In the genomic region with DNA sequence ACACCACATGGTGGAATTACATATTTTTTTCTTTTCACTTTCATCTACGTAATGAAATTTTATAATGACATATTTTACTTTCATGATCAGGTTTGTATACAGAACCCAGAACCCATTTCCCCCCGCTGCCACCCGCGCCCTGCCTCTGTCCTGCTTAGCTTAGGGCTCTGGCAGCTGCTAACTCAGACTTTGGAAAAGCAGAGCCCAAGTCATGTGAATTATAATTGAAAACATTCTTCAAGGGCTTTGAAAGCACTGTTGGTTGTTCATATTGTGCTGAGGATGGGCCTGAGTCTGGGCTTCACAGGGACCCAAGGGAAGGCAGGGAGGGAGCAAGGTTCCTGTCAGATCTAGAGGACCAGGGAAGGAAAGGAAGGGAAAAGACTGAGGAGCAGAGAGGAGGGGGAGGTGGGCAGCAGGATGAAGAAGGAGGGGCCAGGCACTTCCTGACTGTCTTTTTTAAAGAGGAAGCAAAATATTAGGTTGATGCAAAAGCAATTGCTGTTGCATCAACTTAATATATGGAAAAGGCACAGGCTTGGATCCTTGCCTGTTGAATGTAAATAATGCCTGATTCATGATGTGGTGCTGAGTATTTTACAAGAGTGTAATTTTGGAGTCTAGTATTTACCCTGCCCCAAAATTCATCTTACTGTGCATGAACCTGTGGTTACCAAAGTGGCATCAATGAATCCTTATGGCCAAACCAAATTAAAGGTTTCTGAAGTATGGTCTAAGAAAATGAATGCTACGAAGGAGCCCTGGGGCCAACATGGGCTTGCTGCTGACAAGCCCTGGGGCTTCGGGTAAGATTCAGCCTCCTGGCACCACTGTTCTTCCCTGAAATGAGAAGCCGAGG, we compare ENCODE assay signal across 21 cellular contexts.
A peak's percentile ranks its signal among the peaks of the same experiment; 100 is the strongest.
DNase-seq lines count a peak whose midpoint lies in the region; ATAC-seq, FAIRE-seq and TF ChIP-seq lines count a peak whose summit lies in the region.
"Had no signal": no experiment of that assay in that cellular context is flagged by ENCODE, and none has a peak within 500 bp of the region (broad histone marks: within the 10 kb centered on the region; RNA-seq: fewer than 3 reads in every experiment).

No MANE protein-coding gene starts in this region.

- ATAC-seq in RWPE2 (ENCODE audit: low read depth) (peak; percentile 59; the same call in 2 of the 3 replicates), GM19328 (IDR thresholded peaks at IDR 0.05; ENCODE audit: unreplicated experiment) (no peak)
- ATAC-seq: HepG2 had no signal

- no peaks in the 10 kb centered on the region for H3K36me3 ChIP-seq in BE2C
- no peaks in the 10 kb centered on the region for H3K36me3 ChIP-seq in DOHH2 (ENCODE audit: control insufficient read depth, low read length)
- H3K36me3 ChIP-seq in RWPE2 (ENCODE audit: low read depth): no peaks in the 10 kb centered on the region
- H3K36me3 ChIP-seq in hepatocyte (replicated peaks; ENCODE audit: insufficient read depth, low read depth): no peaks in the 10 kb centered on the region
- H3K36me3 ChIP-seq: spleen, suprapubic skin had no signal

- no peak for TF ChIP-seq CTCF in BE2C (IDR thresholded peaks at IDR 0.05; ENCODE audit: low read depth, low read length)
- TF ChIP-seq CTCF in DOHH2 (IDR thresholded peaks at IDR 0.05; ENCODE audit: low read depth, low read length, poor library complexity, severe bottlenecking): no peak
- no peak for TF ChIP-seq CTCF in RWPE2 (IDR thresholded peaks at IDR 0.05; ENCODE audit: poor library complexity, severe bottlenecking)
- TF ChIP-seq CTCF in hepatocyte (IDR thresholded peaks at IDR 0.05; ENCODE audit: poor library complexity): no peak

- no peaks in the 10 kb centered on the region for H3F3A ChIP-seq in DOHH2 (ENCODE audit: control insufficient read depth, insufficient read depth)

- H3K27me3 ChIP-seq in BE2C: no peaks in the 10 kb centered on the region
- no peaks in the 10 kb centered on the region for H3K27me3 ChIP-seq in DOHH2 (ENCODE audit: control insufficient read depth, low read length)
- H3K27me3 ChIP-seq in RWPE2 (ENCODE audit: insufficient read depth, poor library complexity, severe bottlenecking): no peaks in the 10 kb centered on the region
- no peaks in the 10 kb centered on the region for H3K27me3 ChIP-seq in hepatocyte
- H3K27me3 ChIP-seq: spleen, suprapubic skin had no signal

- 65% methylated on average over 7 of the region's 7 CpGs for WGBS in hepatocyte (ENCODE audit: low lambda C conversion rate, missing lambda C conversion rate)

- H3K9me2 ChIP-seq in DOHH2 (replicated peaks; ENCODE audit: control insufficient read depth, low read length) (no peaks in the 10 kb centered on the region), hepatocyte (replicated peaks; ENCODE audit: insufficient read depth) (no peaks in the 10 kb centered on the region)

- H3K4me2 ChIP-seq in DOHH2 (ENCODE audit: low read length) (peak overlapping the region; percentile 3; the same call in 1 of the 2 replicates), hepatocyte (peak overlapping the region; percentile 26)

- no peak for FAIRE-seq in GM12892 (lab: Jason Lieb, UNC)
- FAIRE-seq: HepG2, islet of Langerhans had no signal

- H3K9me3 ChIP-seq in BE2C (no peaks in the 10 kb centered on the region), DOHH2 (ENCODE audit: control insufficient read depth, insufficient read depth, low read length) (no peaks in the 10 kb centered on the region), RWPE2 (ENCODE audit: severe bottlenecking) (no peaks in the 10 kb centered on the region), hepatocyte (ENCODE audit: low read depth) (no peaks in the 10 kb centered on the region)
- H3K9me3 ChIP-seq: spleen, suprapubic skin had no signal

- no peak overlapping the region for H3K27ac ChIP-seq in DOHH2 (ENCODE audit: low read depth, low read length)
- no peak overlapping the region for H3K27ac ChIP-seq in RWPE2 (ENCODE audit: poor library complexity, severe bottlenecking)
- H3K27ac ChIP-seq in hepatocyte: peak overlapping the region; percentile 80
- H3K27ac ChIP-seq: spleen, suprapubic skin had no signal

- H3K4me3 ChIP-seq in BE2C (ENCODE audit: low read depth, low read length) (no peak overlapping the region), DOHH2 (ENCODE audit: low read length) (no peak overlapping the region), RWPE2 (ENCODE audit: severe bottlenecking) (no peak overlapping the region), hepatocyte (no peak overlapping the region)
- H3K4me3 ChIP-seq: lung, spleen, suprapubic skin had no signal

- H3K4me1 ChIP-seq in BE2C (peaks cover 10% of the 10 kb centered on the region), DOHH2 (ENCODE audit: control insufficient read depth, low read length) (peaks cover 13% of the 10 kb centered on the region), RWPE2 (ENCODE audit: insufficient read depth, poor library complexity, severe bottlenecking) (peaks cover 11% of the 10 kb centered on the region), hepatocyte (ENCODE audit: insufficient read depth) (peaks cover 30% of the 10 kb centered on the region)

- no peaks in the 10 kb centered on the region for H4K20me1 ChIP-seq in DOHH2 (ENCODE audit: control insufficient read depth, insufficient read depth, low read depth, low read length)
- no peaks in the 10 kb centered on the region for H4K20me1 ChIP-seq in hepatocyte (ENCODE audit: insufficient read depth, poor library complexity, severe bottlenecking)

- no peak for TF ChIP-seq POLR2A in GM12892 (IDR thresholded peaks at IDR 0.05; ENCODE audit: low read depth, low read length)

- no peak overlapping the region for H2AFZ ChIP-seq in hepatocyte

- DNase-seq in BE2C (peak; percentile 43), RWPE2 (ENCODE audit: low spot score) (no peak), hepatocyte (ENCODE audit: low spot score) (peak; percentile 54), GM12892 (ENCODE audit: insufficient read length) (no peak), DMS153 treated with DMSO at 0.1 percent for 48 hours (lab: John Stamatoyannopoulos, UW; ENCODE audit: unreplicated experiment) (no peak)
- no peak for DNase-seq in stimulated activated CD8-positive, alpha-beta memory T cell treated with anti-CD3 and anti-CD28 coated beads, Interleukin-4, amount 100 ng/mL, for 48 hours
- DNase-seq: activated CD4-positive, alpha-beta T cell treated with anti-CD3 and anti-CD28 coated beads, Interleukin-2, amount 10 ng/mL, durations not matched to agents 7 days and 5 days; activated gamma-delta T cell treated with Interleukin-2 at 50 U/mL for 16 hours; amniotic stem cell; caudate nucleus; H7; MV-4-11; NCI-H2029; NCI-H524 treated with DMSO at 0.1 percent for 48 hours; spleen had no signal

- no peaks in the 10 kb centered on the region for H3K79me2 ChIP-seq in DOHH2 (ENCODE audit: control insufficient read depth, low read length)
- H3K79me2 ChIP-seq in hepatocyte: no peaks in the 10 kb centered on the region

Comparison
In these comparisons a context has a peak if more than half of its experiments do, and no peak if none do; other contexts are left out.
1. DNase-seq: peak in BE2C (single experiment) and hepatocyte (single experiment); none in RWPE2 (single experiment), GM12892 (single experiment), stimulated activated CD8-positive, alpha-beta memory T cell treated with anti-CD3 and anti-CD28 coated beads, Interleukin-4, amount 100 ng/mL, for 48 hours (single experiment) and DMS153 treated with DMSO at 0.1 percent for 48 hours (single experiment).